In the genomic region with DNA sequence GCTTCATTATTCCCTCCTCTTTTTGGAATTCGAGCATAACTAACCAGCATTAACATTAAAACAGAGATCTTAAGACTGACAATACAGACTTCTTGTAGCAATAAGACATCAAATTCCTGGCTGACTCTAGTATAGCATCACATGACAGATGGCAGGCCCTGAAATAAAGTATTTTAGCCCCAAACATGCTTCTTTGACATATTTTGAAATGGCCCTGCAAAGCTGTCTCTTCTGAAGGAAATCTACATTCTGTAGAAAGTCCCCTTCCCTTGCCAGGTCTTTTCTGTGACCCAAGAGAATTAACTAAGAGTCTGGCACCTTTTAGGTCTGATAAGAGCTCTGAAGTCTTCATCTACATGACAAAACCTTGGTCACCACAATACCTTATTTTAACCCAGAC, we compare ENCODE assay signal across 8 cellular contexts.
"Had no signal": no experiment of that assay in that cellular context is flagged by ENCODE, and none has a peak within 500 bp of the region (broad histone marks: within the 10 kb centered on the region; RNA-seq: fewer than 3 reads in every experiment).

No MANE protein-coding gene starts in this region.

- FAIRE-seq: H1, H54, HepG2, HTR-8/SVneo had no signal

- DNase-seq: H9, HCEC 1CT had no signal

- ATAC-seq: GM23338, HepG2 had no signal

- H3K9me3 Mint-ChIP-seq: IgD-negative memory B cell had no signal

- H3K36me3 Mint-ChIP-seq: IgD-negative memory B cell had no signal

- H3K4me3 ChIP-seq: GM23338 had no signal

- H2AFZ ChIP-seq: GM23338 had no signal

- H3K27ac Mint-ChIP-seq: GM23338, H9, IgD-negative memory B cell had no signal

- H3K4me2 ChIP-seq: GM23338 had no signal

- H3K4me3 Mint-ChIP-seq: GM23338, H9, IgD-negative memory B cell had no signal
